In genomic region chr11:112949781-112950575, GRCh38 we compare ENCODE assay signal across 20 cellular contexts. TPM values are rescaled to one million over a fixed set of nuclear protein-coding genes. Genes with fewer than 3 reads are reported as not detected.
"Had no signal": no experiment of that assay in that cellular context is flagged by ENCODE, and none has a peak within 500 bp of the region (broad histone marks: within the 10 kb centered on the region; RNA-seq: fewer than 3 reads in every experiment).

No MANE protein-coding gene starts in this region.

- H3K9ac ChIP-seq: parathyroid adenoma had no signal

- H3K4me1 ChIP-seq: parathyroid adenoma had no signal

- H3K27ac Mint-ChIP-seq: activated B cell treated with CpG ODN at 0.5 μM for 24 hours; activated CD4-positive, alpha-beta T cell treated with anti-CD3 and anti-CD28 coated beads for 36 hours; activated naive CD8-positive, alpha-beta T cell treated with anti-CD3 and anti-CD28 coated beads, Interleukin-2, amount 50 U/mL, for 24 hours; nephron; T-helper 1 cell treated with Interleukin-12 subunit alpha and Interleukin-12 subunit beta and Interleukin-4 antibody, amounts not matched to agents 30 μg/mL and 1 μg/mL, for 36 hours had no signal

- H3K4me3 ChIP-seq: coronary artery, testis had no signal

- DNase-seq: activated B cell treated with CpG ODN at 0.5 μM for 24 hours; activated CD4-positive, alpha-beta T cell treated with anti-CD3 and anti-CD28 coated beads for 36 hours; activated CD4-positive, alpha-beta T cell treated with anti-CD3 and anti-CD28 coated beads, Interleukin-2, amount 50 U/mL, for 4 hours; activated effector memory CD4-positive, alpha-beta T cell treated with Interleukin-2 at 50 U/mL for 16 hours; activated naive CD4-positive, alpha-beta T cell treated with anti-CD3 and anti-CD28 coated beads, Interleukin-2, amount 50 U/mL, for 16 hours; activated naive CD8-positive, alpha-beta T cell treated with anti-CD3 and anti-CD28 coated beads, Interleukin-2, amount 50 U/mL, for 24 hours; activated T-cell treated with anti-CD3 and anti-CD28 coated beads, Interleukin-2, amount 50 U/mL, for 48 hours; cerebellar nuclear complex; stimulated activated CD4-positive, alpha-beta T cell treated with anti-CD3 and anti-CD28 coated beads, Interleukin-4, amount 100 ng/mL, for 1 hour; stimulated activated naive CD4-positive, alpha-beta T cell; T1000; testis; trophoblast cell had no signal

- H3K27me3 ChIP-seq: testis had no signal

- H3K9me3 Mint-ChIP-seq: T-helper 1 cell treated with Interleukin-12 subunit alpha and Interleukin-12 subunit beta and Interleukin-4 antibody, amounts not matched to agents 30 μg/mL and 1 μg/mL, for 36 hours had no signal

- H2AFZ ChIP-seq: parathyroid adenoma had no signal

- H3K79me2 ChIP-seq: parathyroid adenoma had no signal

- H3K9me3 ChIP-seq: testis had no signal

- ATAC-seq: activated CD4-positive, alpha-beta T cell treated with anti-CD3 and anti-CD28 coated beads for 36 hours; activated naive CD8-positive, alpha-beta T cell treated with anti-CD3 and anti-CD28 coated beads, Interleukin-2, amount 50 U/mL, for 24 hours; sciatic nerve had no signal

- H3K27ac ChIP-seq: coronary artery, epithelial cell of prostate, parathyroid adenoma, testis had no signal

- H3K4me3 Mint-ChIP-seq: activated B cell treated with CpG ODN at 0.5 μM for 24 hours; activated CD4-positive, alpha-beta T cell treated with anti-CD3 and anti-CD28 coated beads for 36 hours; activated naive CD8-positive, alpha-beta T cell treated with anti-CD3 and anti-CD28 coated beads, Interleukin-2, amount 50 U/mL, for 24 hours; nephron; T-helper 1 cell treated with Interleukin-12 subunit alpha and Interleukin-12 subunit beta and Interleukin-4 antibody, amounts not matched to agents 30 μg/mL and 1 μg/mL, for 36 hours had no signal

- H3K4me1 Mint-ChIP-seq: activated B cell treated with CpG ODN at 0.5 μM for 24 hours; activated CD4-positive, alpha-beta T cell treated with anti-CD3 and anti-CD28 coated beads for 36 hours; activated naive CD8-positive, alpha-beta T cell treated with anti-CD3 and anti-CD28 coated beads, Interleukin-2, amount 50 U/mL, for 24 hours had no signal

RNA-seq across cellular contexts. Expression of gene NCAM1, which starts 11.2 kb away (rescaled TPM):
- total RNA-seq: activated B cell treated with CpG ODN at 0.5 μM for 24 hours, SK-MEL-5 had no signal
